ENCODE assay signal across 8 cellular contexts in genomic region chr16:30096105-30096861, GRCh38. TPM values are rescaled to one million over a fixed set of nuclear protein-coding genes. Genes with fewer than 3 reads are reported as not detected.
A peak's percentile ranks its signal among the peaks of the same experiment; 100 is the strongest.
DNase-seq lines count a peak whose midpoint lies in the region; ATAC-seq and TF ChIP-seq lines count a peak whose summit lies in the region.

Gene YPEL3 (minus strand): TSS chr16:30096213. CDS start chr16:30095482, 731 bp downstream.

- DNase-seq in GM03348 (ENCODE audit: low spot score) (peak; percentile 100), NCI-H345 (lab: John Stamatoyannopoulos, UW) (peak; percentile 86), choroid plexus epithelial cell (ENCODE audit: low read depth) (peak; percentile 92), kidney epithelial cell (ENCODE audit: low read depth) (peak; percentile 55)
- peak; percentile 97 for DNase-seq in activated CD4-positive, alpha-beta T cell treated with anti-CD3 and anti-CD28 coated beads, Interleukin-2, amount 10 ng/mL, durations not matched to agents 24 days and 14 days
- peak; percentile 83 to 87 for DNase-seq in stimulated activated CD4-positive, alpha-beta T cell treated with anti-CD3 and anti-CD28 coated beads, Interleukin-15, amount 100 ng/mL, for 1 hour (ENCODE audit: low read depth in 1 of 2, low spot score in 1 of 2)

- peaks cover 13% of the 10 kb centered on the region for H3K9me3 Mint-ChIP-seq in activated CD4-positive, alpha-beta T cell treated with anti-CD3 and anti-CD28 coated beads, Interleukin-2, amount 10 ng/mL, durations not matched to agents 24 days and 14 days

- H3K27me3 ChIP-seq in kidney epithelial cell (ENCODE audit: control insufficient read depth, insufficient read depth, low read length), result no peaks in the 10 kb centered on the region

- TF ChIP-seq CTCF in choroid plexus epithelial cell (conservative IDR thresholded peaks at IDR 0.05; ENCODE audit: low read depth, low read length), result no peak
- no peak for TF ChIP-seq CTCF in kidney epithelial cell (IDR thresholded peaks at IDR 0.05; ENCODE audit: insufficient read depth, low read length, poor library complexity, severe bottlenecking)

- no peaks in the 10 kb centered on the region for H3K36me3 ChIP-seq in kidney epithelial cell (ENCODE audit: control insufficient read depth, insufficient read depth, low read length)

- H3K4me1 Mint-ChIP-seq in activated CD4-positive, alpha-beta T cell treated with anti-CD3 and anti-CD28 coated beads, Interleukin-2, amount 10 ng/mL, durations not matched to agents 24 days and 14 days, result peaks cover 31% of the 10 kb centered on the region

- H3K4me3 ChIP-seq in choroid plexus epithelial cell (ENCODE audit: low read depth, low read length) (peak within 1 kb of the TSS; percentile 75), kidney epithelial cell (ENCODE audit: low read depth, low read length) (peak within 1 kb of the TSS; percentile 40)

- intact Hi-C loops in activated CD4-positive, alpha-beta T cell treated with anti-CD3 and anti-CD28 coated beads, Interleukin-2, amount 10 ng/mL, durations not matched to agents 24 days and 14 days (cut with micrococcal nuclease), result no loop called here

- H3K36me3 Mint-ChIP-seq in activated CD4-positive, alpha-beta T cell treated with anti-CD3 and anti-CD28 coated beads, Interleukin-2, amount 10 ng/mL, durations not matched to agents 24 days and 14 days (ENCODE audit: low read depth), result peaks cover 31% of the 10 kb centered on the region

- H3K27me3 Mint-ChIP-seq in activated CD4-positive, alpha-beta T cell treated with anti-CD3 and anti-CD28 coated beads, Interleukin-2, amount 10 ng/mL, durations not matched to agents 24 days and 14 days, result no peaks in the 10 kb centered on the region

- ATAC-seq in HG02840 (IDR thresholded peaks at IDR 0.05; ENCODE audit: low FRiP score, unreplicated experiment), result peak; percentile 50
- no peak for ATAC-seq in GM21825 (IDR thresholded peaks at IDR 0.05; ENCODE audit: unreplicated experiment)

- peak within 1 kb of the TSS; percentile 90 for H3K27ac Mint-ChIP-seq in activated CD4-positive, alpha-beta T cell treated with anti-CD3 and anti-CD28 coated beads, Interleukin-2, amount 10 ng/mL, durations not matched to agents 24 days and 14 days

- peak within 1 kb of the TSS; percentile 91 for H3K4me3 Mint-ChIP-seq in activated CD4-positive, alpha-beta T cell treated with anti-CD3 and anti-CD28 coated beads, Interleukin-2, amount 10 ng/mL, durations not matched to agents 24 days and 14 days

RNA-seq across cellular contexts. Expression of gene YPEL3, which starts in this region (rescaled TPM):
- 11.8 and 11.9 TPM in 2 replicates for total RNA-seq in activated CD4-positive, alpha-beta T cell treated with anti-CD3 and anti-CD28 coated beads, Interleukin-2, amount 10 ng/mL, durations not matched to agents 24 days and 14 days
- total RNA-seq in kidney epithelial cell, result 25.5 and 32.3 TPM in 2 replicates
